In the genomic region with DNA sequence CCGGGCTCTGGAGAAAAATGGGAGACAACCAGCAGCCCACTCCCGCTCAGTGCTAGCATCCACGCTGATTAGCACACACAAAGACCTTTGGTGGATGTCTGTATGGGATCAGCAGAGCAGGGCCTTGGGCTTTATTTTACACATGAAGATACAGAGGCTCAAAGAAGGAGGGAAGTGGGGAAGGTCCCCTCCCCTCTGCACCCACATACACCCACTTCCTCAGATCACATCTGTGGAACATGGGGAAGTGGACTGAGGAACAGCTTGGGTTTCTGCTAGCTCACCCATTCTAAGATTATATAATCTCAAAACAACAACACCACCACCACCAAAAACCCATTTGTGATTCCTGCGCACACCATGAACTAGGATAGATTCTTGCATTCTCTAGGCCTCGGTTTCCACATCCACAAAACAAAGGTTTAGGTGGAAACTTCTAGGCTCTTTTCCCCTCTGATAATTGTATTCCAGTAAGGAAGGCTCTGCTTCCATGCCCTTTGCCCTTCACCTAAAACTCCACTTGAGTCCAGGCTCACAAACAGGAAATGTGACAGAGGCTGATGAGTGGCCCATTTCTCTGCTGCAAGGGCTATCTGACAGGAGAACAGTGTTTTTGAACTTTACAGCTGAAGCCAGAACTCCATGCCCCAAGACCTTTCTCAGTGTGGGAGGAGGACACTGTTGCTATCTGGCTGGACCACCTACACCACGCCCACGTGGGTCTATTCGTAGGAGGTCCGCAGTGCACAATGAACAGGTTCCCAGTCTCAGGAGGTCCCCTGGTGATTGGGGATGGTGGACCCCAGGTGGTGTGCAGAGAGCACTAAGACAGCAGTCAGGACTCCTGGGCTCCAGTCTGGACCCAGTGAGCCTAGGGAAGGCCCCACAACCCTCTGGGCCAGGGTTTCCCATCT, we compare ENCODE assay signal across 1 cellular context.
TF ChIP-seq lines count a peak whose summit lies in the region.

No MANE protein-coding gene starts in this region.

TF ChIP-seq in HepG2, 621 proteins besides CTCF, POLR2A, EP300 and RAD21:
- TF ChIP-seq, protein P1, sequence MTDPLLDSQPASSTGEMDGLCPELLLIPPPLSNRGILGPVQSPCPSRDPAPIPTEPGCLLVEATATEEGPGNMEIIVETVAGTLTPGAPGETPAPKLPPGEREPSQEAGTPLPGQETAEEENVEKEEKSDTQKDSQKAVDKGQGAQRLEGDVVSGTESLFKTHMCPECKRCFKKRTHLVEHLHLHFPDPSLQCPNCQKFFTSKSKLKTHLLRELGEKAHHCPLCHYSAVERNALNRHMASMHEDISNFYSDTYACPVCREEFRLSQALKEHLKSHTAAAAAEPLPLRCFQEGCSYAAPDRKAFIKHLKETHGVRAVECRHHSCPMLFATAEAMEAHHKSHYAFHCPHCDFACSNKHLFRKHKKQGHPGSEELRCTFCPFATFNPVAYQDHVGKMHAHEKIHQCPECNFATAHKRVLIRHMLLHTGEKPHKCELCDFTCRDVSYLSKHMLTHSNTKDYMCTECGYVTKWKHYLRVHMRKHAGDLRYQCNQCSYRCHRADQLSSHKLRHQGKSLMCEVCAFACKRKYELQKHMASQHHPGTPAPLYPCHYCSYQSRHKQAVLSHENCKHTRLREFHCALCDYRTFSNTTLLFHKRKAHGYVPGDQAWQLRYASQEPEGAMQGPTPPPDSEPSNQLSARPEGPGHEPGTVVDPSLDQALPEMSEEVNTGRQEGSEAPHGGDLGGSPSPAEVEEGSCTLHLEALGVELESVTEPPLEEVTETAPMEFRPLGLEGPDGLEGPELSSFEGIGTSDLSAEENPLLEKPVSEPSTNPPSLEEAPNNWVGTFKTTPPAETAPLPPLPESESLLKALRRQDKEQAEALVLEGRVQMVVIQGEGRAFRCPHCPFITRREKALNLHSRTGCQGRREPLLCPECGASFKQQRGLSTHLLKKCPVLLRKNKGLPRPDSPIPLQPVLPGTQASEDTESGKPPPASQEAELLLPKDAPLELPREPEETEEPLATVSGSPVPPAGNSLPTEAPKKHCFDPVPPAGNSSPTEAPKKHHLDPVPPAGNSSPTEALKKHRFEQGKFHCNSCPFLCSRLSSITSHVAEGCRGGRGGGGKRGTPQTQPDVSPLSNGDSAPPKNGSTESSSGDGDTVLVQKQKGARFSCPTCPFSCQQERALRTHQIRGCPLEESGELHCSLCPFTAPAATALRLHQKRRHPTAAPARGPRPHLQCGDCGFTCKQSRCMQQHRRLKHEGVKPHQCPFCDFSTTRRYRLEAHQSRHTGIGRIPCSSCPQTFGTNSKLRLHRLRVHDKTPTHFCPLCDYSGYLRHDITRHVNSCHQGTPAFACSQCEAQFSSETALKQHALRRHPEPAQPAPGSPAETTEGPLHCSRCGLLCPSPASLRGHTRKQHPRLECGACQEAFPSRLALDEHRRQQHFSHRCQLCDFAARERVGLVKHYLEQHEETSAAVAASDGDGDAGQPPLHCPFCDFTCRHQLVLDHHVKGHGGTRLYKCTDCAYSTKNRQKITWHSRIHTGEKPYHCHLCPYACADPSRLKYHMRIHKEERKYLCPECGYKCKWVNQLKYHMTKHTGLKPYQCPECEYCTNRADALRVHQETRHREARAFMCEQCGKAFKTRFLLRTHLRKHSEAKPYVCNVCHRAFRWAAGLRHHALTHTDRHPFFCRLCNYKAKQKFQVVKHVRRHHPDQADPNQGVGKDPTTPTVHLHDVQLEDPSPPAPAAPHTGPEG (CRISPR knock-in tag; IDR thresholded peaks at IDR 0.05): no peak
- TF ChIP-seq, protein P2, sequence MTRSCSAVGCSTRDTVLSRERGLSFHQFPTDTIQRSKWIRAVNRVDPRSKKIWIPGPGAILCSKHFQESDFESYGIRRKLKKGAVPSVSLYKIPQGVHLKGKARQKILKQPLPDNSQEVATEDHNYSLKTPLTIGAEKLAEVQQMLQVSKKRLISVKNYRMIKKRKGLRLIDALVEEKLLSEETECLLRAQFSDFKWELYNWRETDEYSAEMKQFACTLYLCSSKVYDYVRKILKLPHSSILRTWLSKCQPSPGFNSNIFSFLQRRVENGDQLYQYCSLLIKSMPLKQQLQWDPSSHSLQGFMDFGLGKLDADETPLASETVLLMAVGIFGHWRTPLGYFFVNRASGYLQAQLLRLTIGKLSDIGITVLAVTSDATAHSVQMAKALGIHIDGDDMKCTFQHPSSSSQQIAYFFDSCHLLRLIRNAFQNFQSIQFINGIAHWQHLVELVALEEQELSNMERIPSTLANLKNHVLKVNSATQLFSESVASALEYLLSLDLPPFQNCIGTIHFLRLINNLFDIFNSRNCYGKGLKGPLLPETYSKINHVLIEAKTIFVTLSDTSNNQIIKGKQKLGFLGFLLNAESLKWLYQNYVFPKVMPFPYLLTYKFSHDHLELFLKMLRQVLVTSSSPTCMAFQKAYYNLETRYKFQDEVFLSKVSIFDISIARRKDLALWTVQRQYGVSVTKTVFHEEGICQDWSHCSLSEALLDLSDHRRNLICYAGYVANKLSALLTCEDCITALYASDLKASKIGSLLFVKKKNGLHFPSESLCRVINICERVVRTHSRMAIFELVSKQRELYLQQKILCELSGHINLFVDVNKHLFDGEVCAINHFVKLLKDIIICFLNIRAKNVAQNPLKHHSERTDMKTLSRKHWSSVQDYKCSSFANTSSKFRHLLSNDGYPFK (CRISPR knock-in tag; IDR thresholded peaks at IDR 0.05; ENCODE audit: borderline replicate concordance): 0 out of 2 replicates have a peak, but pooled peaks have one; percentile 23
